ENCODE assay signal across 1 cellular context in the genomic region with DNA sequence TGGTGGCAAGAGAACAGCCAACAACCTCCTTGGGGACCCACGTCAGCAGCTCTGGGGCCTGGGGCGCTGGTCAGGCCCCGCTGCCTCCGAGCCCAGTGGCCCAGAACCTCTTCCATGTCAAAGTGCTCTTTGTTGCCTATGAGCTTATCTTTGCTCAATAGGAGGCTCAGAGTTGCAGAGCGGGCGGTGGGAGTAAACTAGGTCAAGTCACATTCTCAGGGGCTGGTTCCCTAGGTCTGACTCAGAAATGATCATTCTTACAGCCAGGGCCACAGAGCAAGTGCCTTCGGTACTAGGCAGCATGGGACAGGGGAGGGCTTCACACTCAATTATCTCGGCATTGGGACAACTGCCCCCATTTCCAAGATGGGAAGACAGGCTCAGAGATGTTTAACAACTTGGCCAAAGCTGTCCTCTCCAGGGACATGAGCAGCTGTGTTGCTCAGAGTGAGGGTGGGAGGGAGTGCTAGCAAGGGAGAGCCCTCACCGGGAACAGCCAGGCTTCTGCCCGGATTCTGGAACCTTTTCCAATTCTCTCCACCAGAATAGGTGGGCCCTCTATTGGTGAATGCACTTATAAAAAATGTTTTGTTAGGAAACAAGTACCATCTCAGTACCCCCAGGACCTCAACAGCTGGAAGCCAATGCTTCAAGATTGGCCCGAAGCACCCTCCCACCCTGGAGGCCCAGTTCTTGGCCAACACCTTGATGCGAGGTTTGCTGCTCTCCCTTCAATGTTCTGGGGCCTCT.
TF ChIP-seq lines count a peak whose summit lies in the region.

No MANE protein-coding gene starts in this region.

TF ChIP-seq in GM12878, 131 proteins besides CTCF, POLR2A, EP300 and RAD21:
- peak in 1 of 2 experiments; percentile 19; a peak in 1 of 4 replicates for TF ChIP-seq BHLHE40 (IDR thresholded peaks at IDR 0.05; ENCODE audit: borderline replicate concordance in 1 of 2, low read depth in 2 of 2, low read length in 1 of 2)
- TF ChIP-seq SRF (IDR thresholded peaks at IDR 0.05; ENCODE audit: low read depth in 2 of 2, low read length in 2 of 2): no peak
- TF ChIP-seq, protein P1, sequence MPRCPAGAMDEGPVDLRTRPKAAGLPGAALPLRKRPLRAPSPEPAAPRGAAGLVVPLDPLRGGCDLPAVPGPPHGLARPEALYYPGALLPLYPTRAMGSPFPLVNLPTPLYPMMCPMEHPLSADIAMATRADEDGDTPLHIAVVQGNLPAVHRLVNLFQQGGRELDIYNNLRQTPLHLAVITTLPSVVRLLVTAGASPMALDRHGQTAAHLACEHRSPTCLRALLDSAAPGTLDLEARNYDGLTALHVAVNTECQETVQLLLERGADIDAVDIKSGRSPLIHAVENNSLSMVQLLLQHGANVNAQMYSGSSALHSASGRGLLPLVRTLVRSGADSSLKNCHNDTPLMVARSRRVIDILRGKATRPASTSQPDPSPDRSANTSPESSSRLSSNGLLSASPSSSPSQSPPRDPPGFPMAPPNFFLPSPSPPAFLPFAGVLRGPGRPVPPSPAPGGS (IDR thresholded peaks at IDR 0.05; ENCODE audit: borderline replicate concordance, insufficient read depth, low read depth, low read length, poor library complexity, severe bottlenecking): peak; percentile 53
- peak; percentile 96 for TF ChIP-seq PAX5 (IDR thresholded peaks at IDR 0.05; ENCODE audit: borderline replicate concordance, low read depth, low read length)
- no peak for TF ChIP-seq EED (IDR thresholded peaks at IDR 0.05; ENCODE audit: low read depth)
- TF ChIP-seq GATAD2B (conservative IDR thresholded peaks at IDR 0.05; ENCODE audit: low read depth): peak; percentile 91
- TF ChIP-seq ZNF207 (IDR thresholded peaks at IDR 0.05; ENCODE audit: borderline replicate concordance): no peak
- no peak for TF ChIP-seq RFX5 (IDR thresholded peaks at IDR 0.05; ENCODE audit: low read depth, low read length)
- 0 out of 2 replicates have a peak, but pooled peaks have one; percentile 16 for TF ChIP-seq MTA2 (IDR thresholded peaks at IDR 0.05; ENCODE audit: low read depth)
- TF ChIP-seq IKZF1 (conservative IDR thresholded peaks at IDR 0.05): 0 out of 2 replicates have a peak, but pooled peaks have one; percentile 17
- peak; percentile 90 for TF ChIP-seq ZNF687 (IDR thresholded peaks at IDR 0.05)
- TF ChIP-seq MEF2B (IDR thresholded peaks at IDR 0.05; ENCODE audit: partially characterized antibody, poor library complexity, severe bottlenecking): peak; percentile 98
- TF ChIP-seq CREM (IDR thresholded peaks at IDR 0.05; ENCODE audit: low read depth): 0 out of 2 replicates have a peak, but pooled peaks have one; percentile 18
- peak; percentile 40 for TF ChIP-seq SMAD1 (IDR thresholded peaks at IDR 0.05; ENCODE audit: low read depth, partially characterized antibody)
- TF ChIP-seq CUX1 (IDR thresholded peaks at IDR 0.05; ENCODE audit: insufficient replicate concordance, low read depth, low read length): peak; percentile 69
- TF ChIP-seq SMARCA5 (IDR thresholded peaks at IDR 0.05): peak; percentile 32; the same call in 1 of the 2 replicates
- no peak for TF ChIP-seq SMAD5 (IDR thresholded peaks at IDR 0.05; ENCODE audit: low read depth)
- peak; percentile 35; the same call in 1 of the 2 replicates for TF ChIP-seq ZNF592 (IDR thresholded peaks at IDR 0.05)
- no peak for TF ChIP-seq CBX5 (IDR thresholded peaks at IDR 0.05; ENCODE audit: low read depth)
- no peak for TF ChIP-seq ELK1 (IDR thresholded peaks at IDR 0.05; ENCODE audit: low read depth, low read length)
- no peak for TF ChIP-seq CBFB (IDR thresholded peaks at IDR 0.05; ENCODE audit: low read depth)
- peak; percentile 35; the same call in 1 of the 2 replicates for TF ChIP-seq DPF2 (IDR thresholded peaks at IDR 0.05)
- no peak for TF ChIP-seq ETV6 (conservative IDR thresholded peaks at IDR 0.05 in 1 of 2, IDR thresholded peaks at IDR 0.05 in 1 of 2; ENCODE audit: borderline replicate concordance in 1 of 2, low read depth in 1 of 2)
- TF ChIP-seq RB1 (IDR thresholded peaks at IDR 0.05; ENCODE audit: borderline replicate concordance): peak; percentile 51; the same call in 1 of the 2 replicates
- TF ChIP-seq NR2C1 (IDR thresholded peaks at IDR 0.05): peak; percentile 57
